1 cellular context compared by ENCODE assay signal in genomic region chr15:65379986-65380385, GRCh38.
TF ChIP-seq lines count a peak whose summit lies in the region.

No MANE protein-coding gene starts in this region.

TF ChIP-seq in H1, 55 proteins besides CTCF, POLR2A, EP300 and RAD21:
- TF ChIP-seq SRF (IDR thresholded peaks at IDR 0.05; ENCODE audit: low read depth, low read length) (no peak), ATF2 (IDR thresholded peaks at IDR 0.05; ENCODE audit: low read length) (no peak), CHD1 (IDR thresholded peaks at IDR 0.05; ENCODE audit: low read depth, low read length) (no peak), NANOG (IDR thresholded peaks at IDR 0.05; ENCODE audit: insufficient read depth, low read depth, low read length, poor library complexity, severe bottlenecking) (no peak), TCF12 (IDR thresholded peaks at IDR 0.05; ENCODE audit: low read depth, low read length) (no peak), RFX5 (IDR thresholded peaks at IDR 0.05; ENCODE audit: borderline replicate concordance, low read depth, low read length) (no peak), TBP (IDR thresholded peaks at IDR 0.05; ENCODE audit: low read depth, low read length) (no peak), CHD7 (IDR thresholded peaks at IDR 0.05; ENCODE audit: insufficient replicate concordance, low read length) (no peak), FOSL1 (IDR thresholded peaks at IDR 0.05; ENCODE audit: insufficient read depth, low read depth, low read length) (no peak), POLR2AphosphoS5 (IDR thresholded peaks at IDR 0.05; ENCODE audit: low read depth, low read length) (no peak), BRCA1 (IDR thresholded peaks at IDR 0.05; ENCODE audit: low read depth, low read length) (no peak), BCL11A (IDR thresholded peaks at IDR 0.05; ENCODE audit: low read depth in 2 of 2, low read length in 2 of 2) (no peak), HDAC2 (IDR thresholded peaks at IDR 0.05; ENCODE audit: borderline replicate concordance in 1 of 2, low read depth in 2 of 2, low read length in 2 of 2) (no peak), CBX5 (IDR thresholded peaks at IDR 0.05; ENCODE audit: low read depth, low read length) (no peak), MAFK (IDR thresholded peaks at IDR 0.05; ENCODE audit: low read depth, low read length) (no peak), RXRA (IDR thresholded peaks at IDR 0.05; ENCODE audit: insufficient read depth, low read depth, low read length) (no peak), NRF1 (IDR thresholded peaks at IDR 0.05; ENCODE audit: low read depth, low read length) (no peak), SIN3A (conservative IDR thresholded peaks at IDR 0.05 in 1 of 2, IDR thresholded peaks at IDR 0.05 in 1 of 2; ENCODE audit: low read depth in 1 of 2, low read length in 2 of 2) (no peak), CTBP2 (IDR thresholded peaks at IDR 0.05; ENCODE audit: borderline replicate concordance, insufficient read depth, insufficient read length, low read length) (no peak), GABPA (IDR thresholded peaks at IDR 0.05; ENCODE audit: borderline replicate concordance, insufficient read depth, low read length) (no peak)
